Comparison of ENCODE assay signal across 13 cellular contexts in the genomic region with DNA sequence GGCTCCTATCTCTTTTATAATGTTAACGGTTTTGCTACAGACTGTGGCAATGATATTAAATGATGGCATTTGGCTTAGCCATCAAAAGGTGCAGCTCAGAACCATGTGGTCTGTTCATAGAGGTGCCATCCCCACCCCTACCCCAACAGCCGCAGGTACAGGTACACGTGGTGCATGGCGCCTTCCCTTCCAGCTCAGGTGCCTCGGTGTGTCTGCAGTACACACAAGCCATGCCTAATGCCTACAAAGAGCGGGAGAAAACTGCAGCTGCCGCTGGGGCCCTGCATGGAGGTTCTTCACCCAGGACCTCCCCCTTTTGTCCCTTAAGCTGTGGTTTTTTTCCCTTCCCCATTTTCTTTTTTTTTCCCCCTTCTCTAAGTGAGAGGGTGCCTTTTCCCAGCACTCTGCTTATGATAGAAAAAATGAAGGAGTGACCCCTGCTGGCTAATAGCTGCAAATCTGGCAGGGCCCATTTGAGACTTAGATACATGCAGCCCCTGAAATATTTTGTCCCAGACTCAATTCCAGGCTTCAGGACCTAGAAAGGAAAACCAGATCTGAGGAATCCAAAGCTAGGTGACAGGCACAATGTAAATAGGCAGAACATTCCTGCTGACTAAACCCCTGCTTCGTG. TPM values are rescaled to one million over a fixed set of nuclear protein-coding genes. Genes with fewer than 3 reads are reported as not detected.
A peak's percentile ranks its signal among the peaks of the same experiment; 100 is the strongest.
DNase-seq lines count a peak whose midpoint lies in the region; ATAC-seq and TF ChIP-seq lines count a peak whose summit lies in the region.
"Had no signal": no experiment of that assay in that cellular context is flagged by ENCODE, and none has a peak within 500 bp of the region (broad histone marks: within the 10 kb centered on the region; RNA-seq: fewer than 3 reads in every experiment).

No MANE protein-coding gene starts in this region.

- TF ChIP-seq POLR2A in body of pancreas (IDR thresholded peaks at IDR 0.05) (no peak), testis (IDR thresholded peaks at IDR 0.05) (no peak)

- no peak overlapping the region for H3K9ac ChIP-seq in SK-N-SH

- no peaks in the 10 kb centered on the region for H3K36me3 ChIP-seq in BJ (ENCODE audit: control insufficient read depth, insufficient read depth, low read length)
- no peaks in the 10 kb centered on the region for H3K36me3 ChIP-seq in SK-N-SH (replicated peaks in 1 of 2; ENCODE audit: control insufficient read depth in 1 of 2, insufficient read depth in 2 of 2, low read length in 1 of 2)
- no peaks in the 10 kb centered on the region for H3K36me3 ChIP-seq in hepatocyte (replicated peaks; ENCODE audit: insufficient read depth, low read depth)
- no peaks in the 10 kb centered on the region for H3K36me3 ChIP-seq in body of pancreas (replicated peaks in 1 of 2; ENCODE audit: insufficient read depth in 1 of 2, low read depth in 2 of 2)
- no peaks in the 10 kb centered on the region for H3K36me3 ChIP-seq in testis (ENCODE audit: low read depth, missing control alignments)
- no peaks in the 10 kb centered on the region for H3K36me3 ChIP-seq in psoas muscle (ENCODE audit: insufficient read depth in 1 of 2, low read depth in 1 of 2)
- H3K36me3 ChIP-seq: adrenal gland, upper lobe of left lung had no signal

- CTCF ChIA-PET in BJ (lab: Yijun Ruan, JAX), result interaction anchor here (0.6 to 2.9 kb wide), 6 partner anchors 11 to 386 kb away, joined by 3 to 19 read pairs (median 4); no protein-coding TSS in a partner anchor
- CTCF ChIA-PET in SK-N-SH (lab: Yijun Ruan, JAX), result interaction anchor here (0.8 to 3.9 kb wide), 8 partner anchors 10 to 369 kb away, joined by 3 to 22 read pairs (median 4); partner anchors contain the start of gene TRIM68

- H3K79me2 ChIP-seq in SK-N-SH (ENCODE audit: insufficient read depth), result no peaks in the 10 kb centered on the region
- no peaks in the 10 kb centered on the region for H3K79me2 ChIP-seq in hepatocyte

- H3K4me2 ChIP-seq in SK-N-SH (no peak overlapping the region), hepatocyte (no peak overlapping the region)

- TF ChIP-seq RAD21 in SK-N-SH (IDR thresholded peaks at IDR 0.05; ENCODE audit: low read length), result no peak

- intact Hi-C loops in body of pancreas (cut with DNase I), result no loop called here
- intact Hi-C loops in testis (cut with DNase I; ENCODE audit: low total_unique reads), result no loop called here
- intact Hi-C loops in psoas muscle (cut with DNase I), result no loop called here

- DNase-seq in BJ (ENCODE audit: low read depth) (no peak), GM20000 (ENCODE audit: low spot score) (peak; percentile 13), SK-N-SH (peak; percentile 5), hepatocyte (ENCODE audit: low spot score) (no peak), body of pancreas (no peak), testis (no peak), psoas muscle (no peak)
- DNase-seq in activated T-cell treated with anti-CD3 and anti-CD28 coated beads, Interleukin-2, amount 50 U/mL, for 4 hours, result no peak
- DNase-seq: adrenal gland; naive thymus-derived CD4-positive, alpha-beta T cell; NCI-H510A treated with DMSO at 0.1 percent for 48 hours; stimulated activated CD4-positive, alpha-beta T cell treated with anti-CD3 and anti-CD28 coated beads, Interleukin-2, amount 100 ng/mL, for 48 hours had no signal

- H2AFZ ChIP-seq in SK-N-SH (ENCODE audit: low read depth), result no peak overlapping the region
- no peak overlapping the region for H2AFZ ChIP-seq in hepatocyte

- no peak overlapping the region for H3K4me3 ChIP-seq in BJ (ENCODE audit: low read depth, low read length)
- H3K4me3 ChIP-seq in SK-N-SH (ENCODE audit: low read depth in 2 of 2, low read length in 1 of 2), result no peak overlapping the region
- no peak overlapping the region for H3K4me3 ChIP-seq in hepatocyte
- H3K4me3 ChIP-seq in body of pancreas, result no peak overlapping the region
- H3K4me3 ChIP-seq in testis, result no peak overlapping the region
- no peak overlapping the region for H3K4me3 ChIP-seq in psoas muscle
- H3K4me3 ChIP-seq: adrenal gland, upper lobe of left lung had no signal

- TF ChIP-seq CTCF in BJ (IDR thresholded peaks at IDR 0.05; ENCODE audit: insufficient read depth, low read depth, low read length) (peak; percentile 39), GM20000 (IDR thresholded peaks at IDR 0.05; ENCODE audit: extremely low read depth, missing control alignments) (no peak), SK-N-SH (IDR thresholded peaks at IDR 0.05) (peak; percentile 52), hepatocyte (IDR thresholded peaks at IDR 0.05; ENCODE audit: poor library complexity) (peak; percentile 24), body of pancreas (IDR thresholded peaks at IDR 0.05) (no peak), testis (IDR thresholded peaks at IDR 0.05) (no peak), psoas muscle (IDR thresholded peaks at IDR 0.05) (no peak)

- H3K27me3 Mint-ChIP-seq in activated T-cell treated with anti-CD3 and anti-CD28 coated beads, Interleukin-2, amount 50 U/mL, for 4 hours (ENCODE audit: low read depth), result peaks cover 16% of the 10 kb centered on the region

- H3K4me3 Mint-ChIP-seq in activated T-cell treated with anti-CD3 and anti-CD28 coated beads, Interleukin-2, amount 50 U/mL, for 4 hours, result no peak overlapping the region
- H3K4me3 Mint-ChIP-seq: naive thymus-derived CD4-positive, alpha-beta T cell had no signal

- H3K9me3 ChIP-seq in SK-N-SH (no peaks in the 10 kb centered on the region), hepatocyte (ENCODE audit: low read depth) (no peaks in the 10 kb centered on the region), body of pancreas (no peaks in the 10 kb centered on the region), testis (no peaks in the 10 kb centered on the region), psoas muscle (no peaks in the 10 kb centered on the region)
- H3K9me3 ChIP-seq: adrenal gland had no signal

- H3F3A ChIP-seq in SK-N-SH (replicated peaks; ENCODE audit: insufficient read depth), result no peaks in the 10 kb centered on the region

- H3K4me1 ChIP-seq in SK-N-SH (ENCODE audit: control insufficient read depth in 1 of 2, insufficient read depth in 2 of 2, low read depth in 1 of 2, low read length in 1 of 2) (no peaks in the 10 kb centered on the region), hepatocyte (ENCODE audit: insufficient read depth) (peaks cover 10% of the 10 kb centered on the region), body of pancreas (peaks cover 10% of the 10 kb centered on the region), testis (no peaks in the 10 kb centered on the region), psoas muscle (no peaks in the 10 kb centered on the region)
- H3K4me1 ChIP-seq: adrenal gland, upper lobe of left lung had no signal

- H4K20me1 ChIP-seq in SK-N-SH (ENCODE audit: insufficient read depth) (no peaks in the 10 kb centered on the region), hepatocyte (ENCODE audit: insufficient read depth, poor library complexity, severe bottlenecking) (no peaks in the 10 kb centered on the region)

- no peak for ATAC-seq in body of pancreas
- no peak for ATAC-seq in psoas muscle
- no peak for ATAC-seq in activated T-cell treated with anti-CD3 and anti-CD28 coated beads, Interleukin-2, amount 50 U/mL, for 4 hours
- ATAC-seq: naive thymus-derived CD4-positive, alpha-beta T cell had no signal

- no peak for TF ChIP-seq EP300 in SK-N-SH (IDR thresholded peaks at IDR 0.05; ENCODE audit: borderline replicate concordance in 1 of 2, low read depth in 1 of 2, low read length in 1 of 2)

- H3K36me3 Mint-ChIP-seq in activated T-cell treated with anti-CD3 and anti-CD28 coated beads, Interleukin-2, amount 50 U/mL, for 4 hours (ENCODE audit: insufficient read depth), result no peaks in the 10 kb centered on the region
- H3K36me3 Mint-ChIP-seq: naive thymus-derived CD4-positive, alpha-beta T cell had no signal

- H3K9me3 Mint-ChIP-seq in activated T-cell treated with anti-CD3 and anti-CD28 coated beads, Interleukin-2, amount 50 U/mL, for 4 hours, result no peaks in the 10 kb centered on the region

- no peak overlapping the region for H3K27ac ChIP-seq in SK-N-SH (ENCODE audit: low read depth in 2 of 2, low read length in 1 of 2)
- peak overlapping the region; percentile 2 for H3K27ac ChIP-seq in hepatocyte
- H3K27ac ChIP-seq in body of pancreas, result no peak overlapping the region
- no peak overlapping the region for H3K27ac ChIP-seq in testis
- no peak overlapping the region for H3K27ac ChIP-seq in psoas muscle
- H3K27ac ChIP-seq: adrenal gland, upper lobe of left lung had no signal

- H3K9me2 ChIP-seq in SK-N-SH (no peaks in the 10 kb centered on the region), hepatocyte (replicated peaks; ENCODE audit: insufficient read depth) (no peaks in the 10 kb centered on the region)

- POLR2A ChIA-PET in BJ (lab: Charles Lee), result no interaction called here
- POLR2A ChIA-PET in SK-N-SH (lab: Yijun Ruan, JAX), result no interaction called here

- no peaks in the 10 kb centered on the region for H3K27me3 ChIP-seq in BJ (ENCODE audit: control insufficient read depth, insufficient read depth, low read length)
- no peaks in the 10 kb centered on the region for H3K27me3 ChIP-seq in SK-N-SH (ENCODE audit: insufficient read depth)
- no peaks in the 10 kb centered on the region for H3K27me3 ChIP-seq in hepatocyte
- no peaks in the 10 kb centered on the region for H3K27me3 ChIP-seq in body of pancreas
- no peaks in the 10 kb centered on the region for H3K27me3 ChIP-seq in testis
- H3K27me3 ChIP-seq in psoas muscle (ENCODE audit: insufficient read depth in 3 of 3, low read length in 2 of 3), result no peaks in the 10 kb centered on the region
- H3K27me3 ChIP-seq: adrenal gland, upper lobe of left lung had no signal

- 10% methylated on average over 8 of the region's 8 CpGs for WGBS in SK-N-SH (ENCODE audit: low lambda C conversion rate)
- WGBS in hepatocyte (ENCODE audit: low lambda C conversion rate, missing lambda C conversion rate), result 85% methylated on average over 8 of the region's 8 CpGs
- 78 to 83% methylated on average over 8 of the region's 8 CpGs for WGBS in body of pancreas, 2 donors
- WGBS in testis, 2 donors, result 82 to 83% methylated on average over 8 of the region's 8 CpGs
- 80 to 82% (median 81%) methylated on average over 8 of the region's 8 CpGs for WGBS in psoas muscle, 3 donors

- no peaks in the 10 kb centered on the region for H3K4me1 Mint-ChIP-seq in activated T-cell treated with anti-CD3 and anti-CD28 coated beads, Interleukin-2, amount 50 U/mL, for 4 hours (ENCODE audit: low read depth)
- H3K4me1 Mint-ChIP-seq: naive thymus-derived CD4-positive, alpha-beta T cell had no signal

RNA-seq across cellular contexts. Expression of gene OR52M1, which starts 6.5 kb away (rescaled TPM):
- not detected in 2 replicates for polyA plus RNA-seq in BJ (2011; rRNA removed)
- polyA minus RNA-seq in BJ (2011; rRNA and poly(A)+ RNA removed), result not detected in 2 replicates
- not detected in 2 replicates for polyA plus RNA-seq in SK-N-SH (2012; rRNA removed)
- polyA plus RNA-seq in SK-N-SH (2012; cell fraction: cytosol; rRNA removed), result not detected in 2 replicates
- not detected in 2 replicates for polyA plus RNA-seq in SK-N-SH (2012; cell fraction: nucleus; rRNA removed)
- total RNA-seq in hepatocyte, result 0.27 TPM in 1 of 2 replicates, not detected in the other
- not detected in 2 replicates for polyA plus RNA-seq in hepatocyte
- total RNA-seq in body of pancreas, result not detected
- not detected for total RNA-seq in testis
- not detected for polyA plus RNA-seq in testis (ENCODE audit: insufficient read depth, low read depth, low replicate concordance)
- total RNA-seq in psoas muscle, result not detected
- polyA plus RNA-seq in psoas muscle, result not detected
- total RNA-seq in activated T-cell treated with anti-CD3 and anti-CD28 coated beads, Interleukin-2, amount 50 U/mL, for 4 hours, result not detected
- total RNA-seq: adrenal gland; naive thymus-derived CD4-positive, alpha-beta T cell; upper lobe of left lung had no signal
- polyA plus RNA-seq: adrenal gland; naive thymus-derived CD4-positive, alpha-beta T cell had no signal

RNA-seq across cellular contexts. Expression of gene OR52I2, which starts 30.1 kb away (rescaled TPM):
- polyA plus RNA-seq in BJ (2011; rRNA removed) (not detected in 2 replicates), SK-N-SH (2012; rRNA removed) (not detected in 2 replicates), hepatocyte (not detected in 2 replicates), testis (ENCODE audit: insufficient read depth, low read depth, low replicate concordance) (not detected), psoas muscle (not detected)
- polyA minus RNA-seq in BJ (2011; rRNA and poly(A)+ RNA removed), result not detected in 2 replicates
- not detected in 2 replicates for polyA plus RNA-seq in SK-N-SH (2012; cell fraction: cytosol; rRNA removed)
- polyA plus RNA-seq in SK-N-SH (2012; cell fraction: nucleus; rRNA removed), result not detected in 2 replicates
- total RNA-seq in hepatocyte (not detected in 2 replicates), body of pancreas (not detected), testis (under 1 TPM in 1 of 2 donors, not detected in 1; 0.31 TPM), psoas muscle (not detected)
- total RNA-seq in activated T-cell treated with anti-CD3 and anti-CD28 coated beads, Interleukin-2, amount 50 U/mL, for 4 hours, result not detected
- total RNA-seq: adrenal gland; naive thymus-derived CD4-positive, alpha-beta T cell; upper lobe of left lung had no signal
- polyA plus RNA-seq: adrenal gland; naive thymus-derived CD4-positive, alpha-beta T cell had no signal

RNA-seq across cellular contexts. Expression of gene OR52I1, which starts 42.4 kb away (rescaled TPM):
- polyA plus RNA-seq in BJ (2011; rRNA removed), result not detected in 2 replicates
- polyA minus RNA-seq in BJ (2011; rRNA and poly(A)+ RNA removed), result not detected in 2 replicates
- polyA plus RNA-seq in SK-N-SH (2012; rRNA removed), result not detected in 2 replicates
- polyA plus RNA-seq in SK-N-SH (2012; cell fraction: cytosol; rRNA removed), result not detected in 2 replicates
- not detected in 2 replicates for polyA plus RNA-seq in SK-N-SH (2012; cell fraction: nucleus; rRNA removed)
- total RNA-seq in hepatocyte, result not detected in 2 replicates
- polyA plus RNA-seq in hepatocyte, result not detected in 2 replicates
- total RNA-seq in body of pancreas, result not detected
- not detected for total RNA-seq in testis
- polyA plus RNA-seq in testis (ENCODE audit: insufficient read depth, low read depth, low replicate concordance), result not detected
- total RNA-seq in psoas muscle, result not detected
- not detected for polyA plus RNA-seq in psoas muscle
- total RNA-seq in activated T-cell treated with anti-CD3 and anti-CD28 coated beads, Interleukin-2, amount 50 U/mL, for 4 hours, result not detected
- total RNA-seq: adrenal gland; naive thymus-derived CD4-positive, alpha-beta T cell; upper lobe of left lung had no signal
- polyA plus RNA-seq: adrenal gland had no signal

RNA-seq across cellular contexts. Expression of gene TRIM68, which starts 56.6 kb away (rescaled TPM):
- 6.2 and 6.5 TPM in 2 replicates for polyA plus RNA-seq in BJ (2011; rRNA removed)
- 4.1 and 5.1 TPM in 2 replicates for polyA minus RNA-seq in BJ (2011; rRNA and poly(A)+ RNA removed)
- polyA plus RNA-seq in SK-N-SH (2012; rRNA removed), result 4.9 and 6.1 TPM in 2 replicates
- 4.9 and 6.0 TPM in 2 replicates for polyA plus RNA-seq in SK-N-SH (2012; cell fraction: cytosol; rRNA removed)
- polyA plus RNA-seq in SK-N-SH (2012; cell fraction: nucleus; rRNA removed), result 9.3 and 12.4 TPM in 2 replicates
- total RNA-seq in hepatocyte, result 16.1 and 19.8 TPM in 2 replicates
- 5.9 and 8.3 TPM in 2 replicates for polyA plus RNA-seq in hepatocyte
- total RNA-seq in body of pancreas, result 10 to 100 TPM in 1 of 2 donors, 1 to 10 TPM in 1; 9.1 to 15.2 TPM
- 10 to 100 TPM; 20.5 to 20.8 TPM for total RNA-seq in testis
- polyA plus RNA-seq in testis (ENCODE audit: insufficient read depth, low read depth, low replicate concordance), result 16.4 TPM
- 10 to 100 TPM in 1 of 4 donors, 1 to 10 TPM in 3; 4.9 to 11.0 (median 7.1) TPM for total RNA-seq in psoas muscle
- 10 to 100 TPM in 1 of 3 donors, 1 to 10 TPM in 2; 3.7 to 12.5 (median 4.2) TPM for polyA plus RNA-seq in psoas muscle
- total RNA-seq in activated T-cell treated with anti-CD3 and anti-CD28 coated beads, Interleukin-2, amount 50 U/mL, for 4 hours, result 1 to 10 TPM; 7.7 to 8.6 (median 8.1) TPM

Comparison
In these comparisons a context has a peak if more than half of its experiments do, and no peak if none do; other contexts are left out.
1. DNase-seq: peak in GM20000 (single experiment) and SK-N-SH (single experiment); none in BJ (single experiment), hepatocyte (single experiment), body of pancreas (0 of 4), testis (single experiment), psoas muscle (0 of 2) and activated T-cell treated with anti-CD3 and anti-CD28 coated beads, Interleukin-2, amount 50 U/mL, for 4 hours (single experiment).
2. CTCF ChIP-seq: peak in BJ (single experiment), SK-N-SH (single experiment) and hepatocyte (single experiment); none in GM20000 (single experiment), body of pancreas (0 of 7), testis (0 of 3) and psoas muscle (single experiment).